Comparison of ENCODE assay signal across 14 cellular contexts in the genomic region with DNA sequence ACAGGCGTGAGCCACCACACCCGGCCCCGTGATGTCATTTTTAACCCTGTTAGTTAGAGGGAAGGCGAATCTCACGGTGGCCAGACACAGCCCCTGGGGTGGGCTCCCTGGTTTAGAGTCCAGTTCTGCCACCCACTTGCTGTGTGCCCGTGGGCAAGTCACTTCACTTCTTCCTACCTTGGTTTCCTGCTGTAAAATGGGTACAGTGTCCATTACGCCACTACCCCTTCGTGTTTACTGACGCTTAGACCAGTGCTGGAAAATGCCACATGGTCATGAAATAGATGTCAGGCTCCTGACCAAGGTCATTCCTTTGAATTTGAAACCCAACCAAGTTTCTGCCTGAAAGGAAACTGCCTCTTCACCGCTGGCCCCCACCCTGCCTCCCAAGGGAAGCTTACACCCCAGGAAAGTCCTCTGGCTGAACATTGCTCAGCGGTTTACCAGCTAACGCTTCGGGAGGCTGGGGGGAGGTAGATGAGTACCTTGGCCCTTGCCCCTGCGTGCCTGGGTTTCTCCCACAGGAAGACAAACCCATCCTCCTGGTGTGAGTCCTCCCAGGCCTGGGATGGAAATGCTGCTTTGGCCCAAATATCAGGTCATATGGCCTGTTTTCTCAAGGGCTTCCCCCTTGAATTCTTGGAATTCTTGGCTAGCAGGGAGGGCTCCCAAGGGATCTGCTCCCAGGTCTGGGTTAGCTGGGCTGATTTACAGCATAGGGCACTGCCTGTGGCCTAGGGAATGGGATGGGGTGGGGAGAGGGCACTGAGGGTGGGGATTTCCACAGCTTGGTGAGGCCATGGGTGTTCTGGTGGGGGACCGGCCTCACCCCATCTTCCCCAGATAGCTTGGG. TPM values are rescaled to one million over a fixed set of nuclear protein-coding genes. Genes with fewer than 3 reads are reported as not detected.
DNase-seq lines count a peak whose midpoint lies in the region; ATAC-seq and TF ChIP-seq lines count a peak whose summit lies in the region.
"Had no signal": no experiment of that assay in that cellular context is flagged by ENCODE, and none has a peak within 500 bp of the region (broad histone marks: within the 10 kb centered on the region; RNA-seq: fewer than 3 reads in every experiment).

No MANE protein-coding gene starts in this region.

- peak; percentile 41 to 45 for ATAC-seq in lower lobe of right lung
- peak; percentile 63 for ATAC-seq in aorta (ENCODE audit: low FRiP score)
- ATAC-seq in GM18511 (IDR thresholded peaks at IDR 0.05; ENCODE audit: unreplicated experiment): no peak

- 52 to 61% methylated on average over 15 of the region's 15 CpGs for WGBS in aorta, 2 donors

- DNase-seq in LHCN-M2 (ENCODE audit: low read depth) (peak; percentile 78), fibroblast of gingiva (ENCODE audit: low read depth) (peak; percentile 64), lower lobe of right lung (peak; percentile 37), aorta (peak; percentile 62 to 82), A673 (ENCODE audit: low spot score) (no peak)
- DNase-seq in activated CD4-positive, alpha-beta T cell treated with anti-CD3 and anti-CD28 coated beads, Interleukin-2, amount 10 ng/mL, durations not matched to agents 24 days and 14 days: no peak
- DNase-seq: activated CD4-positive, alpha-beta T cell treated with anti-CD3 and anti-CD28 coated beads, Interleukin-2, amount 50 U/mL, for 1 hour; HCEC 1CT; NCI-H2081; SIG-M5 had no signal

- H3K4me3 ChIP-seq in lower lobe of right lung: no peak overlapping the region
- H3K4me3 ChIP-seq in aorta (ENCODE audit: low read length in 2 of 2): no peak overlapping the region
- H3K4me3 ChIP-seq in A673 (ENCODE audit: low read depth, low read length, poor library complexity, severe bottlenecking): no peak overlapping the region

- no peak overlapping the region for H3K27ac Mint-ChIP-seq in activated CD4-positive, alpha-beta T cell treated with anti-CD3 and anti-CD28 coated beads, Interleukin-2, amount 10 ng/mL, durations not matched to agents 24 days and 14 days
- H3K27ac Mint-ChIP-seq: activated naive CD4-positive, alpha-beta T cell treated with anti-CD3 and anti-CD28 coated beads, Interleukin-2, amount 50 U/mL, for 24 hours; stimulated activated naive CD8-positive, alpha-beta T cell treated with anti-CD3 and anti-CD28 coated beads, Interleukin-15, Interleukin-2, amounts not matched to agents 100 ng/mL and 50 ng/mL, for 24 hours had no signal

- H3K9me3 ChIP-seq in lower lobe of right lung (peaks cover 21% of the 10 kb centered on the region), aorta (ENCODE audit: control insufficient read depth, low read length) (no peaks in the 10 kb centered on the region), A673 (ENCODE audit: low read depth, low read length, poor library complexity, severe bottlenecking) (peaks cover 25% of the 10 kb centered on the region)

- H3K4me1 Mint-ChIP-seq in activated CD4-positive, alpha-beta T cell treated with anti-CD3 and anti-CD28 coated beads, Interleukin-2, amount 10 ng/mL, durations not matched to agents 24 days and 14 days: peaks cover 6% of the 10 kb centered on the region

- POLR2A ChIA-PET in A673 (lab: Charles Lee; ENCODE audit: low non-redundant PET): no interaction called here

- no peak for TF ChIP-seq CTCF in lower lobe of right lung (IDR thresholded peaks at IDR 0.05)
- no peak for TF ChIP-seq CTCF in A673 (conservative IDR thresholded peaks at IDR 0.05; ENCODE audit: low read depth, low read length)

- BruUV-seq in A673 (replicated peaks; lab: Mats Ljungman, UMichigan): no TSS peak

- H3K9me3 Mint-ChIP-seq in activated CD4-positive, alpha-beta T cell treated with anti-CD3 and anti-CD28 coated beads, Interleukin-2, amount 10 ng/mL, durations not matched to agents 24 days and 14 days: peaks cover 17% of the 10 kb centered on the region

- no peaks in the 10 kb centered on the region for H3K36me3 ChIP-seq in lower lobe of right lung
- no peaks in the 10 kb centered on the region for H3K36me3 ChIP-seq in aorta (ENCODE audit: control insufficient read depth in 1 of 2, insufficient read depth in 2 of 2, low read length in 1 of 2)
- H3K36me3 ChIP-seq in A673 (ENCODE audit: insufficient read depth, low read length, poor library complexity, severe bottlenecking): no peaks in the 10 kb centered on the region

- CTCF ChIA-PET in A673 (lab: Charles Lee): no interaction called here

- peaks cover 7% of the 10 kb centered on the region for H3K27me3 Mint-ChIP-seq in activated CD4-positive, alpha-beta T cell treated with anti-CD3 and anti-CD28 coated beads, Interleukin-2, amount 10 ng/mL, durations not matched to agents 24 days and 14 days

- no peak overlapping the region for H3K4me3 Mint-ChIP-seq in activated CD4-positive, alpha-beta T cell treated with anti-CD3 and anti-CD28 coated beads, Interleukin-2, amount 10 ng/mL, durations not matched to agents 24 days and 14 days
- H3K4me3 Mint-ChIP-seq: activated naive CD4-positive, alpha-beta T cell treated with anti-CD3 and anti-CD28 coated beads, Interleukin-2, amount 50 U/mL, for 24 hours; stimulated activated naive CD8-positive, alpha-beta T cell treated with anti-CD3 and anti-CD28 coated beads, Interleukin-15, Interleukin-2, amounts not matched to agents 100 ng/mL and 50 ng/mL, for 24 hours had no signal

- H3K4me1 ChIP-seq in lower lobe of right lung (peaks cover 8% of the 10 kb centered on the region), aorta (ENCODE audit: control insufficient read depth in 1 of 2, insufficient read depth in 2 of 2, low read length in 2 of 2) (no peaks in the 10 kb centered on the region), A673 (ENCODE audit: insufficient read depth, low read length, poor library complexity, severe bottlenecking) (no peaks in the 10 kb centered on the region)

- H3K27ac ChIP-seq in lower lobe of right lung (no peak overlapping the region), aorta (ENCODE audit: low read depth in 1 of 2, low read length in 2 of 2) (no peak overlapping the region), A673 (ENCODE audit: low read depth, low read length, poor library complexity, severe bottlenecking) (no peak overlapping the region)
- H3K27ac ChIP-seq: HL-60 had no signal

- no peaks in the 10 kb centered on the region for H3K27me3 ChIP-seq in lower lobe of right lung (ENCODE audit: low read depth)
- H3K27me3 ChIP-seq in aorta (ENCODE audit: control insufficient read depth in 1 of 2, insufficient read depth in 2 of 2, low read length in 1 of 2): no peaks in the 10 kb centered on the region
- H3K27me3 ChIP-seq in A673 (replicated peaks; ENCODE audit: insufficient read depth, low read depth, low read length, poor library complexity): no peaks in the 10 kb centered on the region

- H3K36me3 Mint-ChIP-seq in activated CD4-positive, alpha-beta T cell treated with anti-CD3 and anti-CD28 coated beads, Interleukin-2, amount 10 ng/mL, durations not matched to agents 24 days and 14 days (ENCODE audit: low read depth): no peaks in the 10 kb centered on the region
- H3K36me3 Mint-ChIP-seq: activated naive CD4-positive, alpha-beta T cell treated with anti-CD3 and anti-CD28 coated beads, Interleukin-2, amount 50 U/mL, for 24 hours had no signal

- intact Hi-C loops in lower lobe of right lung (cut with DNase I) (no loop called here), aorta (cut with DNase I) (loop anchor here in 1 of 2 donors (5.0 kb wide), 1 partner anchor 324 kb away; no protein-coding TSS in a partner anchor), A673 (cut with micrococcal nuclease; ENCODE audit: unreplicated experiment) (no loop called here)
- intact Hi-C loops in activated CD4-positive, alpha-beta T cell treated with anti-CD3 and anti-CD28 coated beads, Interleukin-2, amount 10 ng/mL, durations not matched to agents 24 days and 14 days (cut with micrococcal nuclease): no loop called here

RNA-seq across cellular contexts. Expression of gene AADACL4, which starts 7.6 kb away (rescaled TPM):
- total RNA-seq in LHCN-M2 (2014; rRNA removed): not detected in 2 replicates
- not detected for polyA plus RNA-seq in LHCN-M2 (2012)
- not detected for total RNA-seq in lower lobe of right lung
- not detected for total RNA-seq in aorta
- polyA plus RNA-seq in aorta: not detected
- 0.43 TPM in 1 of 2 replicates, not detected in the other for total RNA-seq in A673 (2021)
- not detected in 2 replicates for total RNA-seq in activated CD4-positive, alpha-beta T cell treated with anti-CD3 and anti-CD28 coated beads, Interleukin-2, amount 10 ng/mL, durations not matched to agents 24 days and 14 days

RNA-seq across cellular contexts. Expression of gene DHRS3, which starts 18.3 kb away (rescaled TPM):
- 1.4 and 1.6 TPM in 2 replicates for total RNA-seq in LHCN-M2 (2014; rRNA removed)
- polyA plus RNA-seq in LHCN-M2 (2012): 2.3 TPM
- total RNA-seq in lower lobe of right lung: 135 TPM
- total RNA-seq in aorta: 100 to 1,000 TPM; 117 to 325 TPM
- 10 to 100 TPM; 27.5 to 57.7 TPM for polyA plus RNA-seq in aorta
- 2.4 TPM in 2 replicates for total RNA-seq in A673 (2021)
- total RNA-seq in activated CD4-positive, alpha-beta T cell treated with anti-CD3 and anti-CD28 coated beads, Interleukin-2, amount 10 ng/mL, durations not matched to agents 24 days and 14 days: 66.4 and 69.2 TPM in 2 replicates

Comparison
In these comparisons a context has a peak if more than half of its experiments do, and no peak if none do; other contexts are left out.
1. DNase-seq: peak in LHCN-M2 (single experiment), fibroblast of gingiva (single experiment), lower lobe of right lung (single experiment) and aorta (2 of 2); none in A673 (single experiment) and activated CD4-positive, alpha-beta T cell treated with anti-CD3 and anti-CD28 coated beads, Interleukin-2, amount 10 ng/mL, durations not matched to agents 24 days and 14 days (single experiment).
2. RNA of gene DHRS3, which starts 18.3 kb away (total RNA-seq): 117 to 325 TPM in aorta, 135 TPM in lower lobe of right lung (single experiment) and 66.4 to 69.2 TPM in activated CD4-positive, alpha-beta T cell treated with anti-CD3 and anti-CD28 coated beads, Interleukin-2, amount 10 ng/mL, durations not matched to agents 24 days and 14 days; 2.4 TPM in A673 and 1.4 to 1.6 TPM in LHCN-M2; every median in the first group is over 10 times any median in the second.